ENCODE assay signal across 9 cellular contexts in genomic region chr2:231405601-231406367, GRCh38. TPM values are rescaled to one million over a fixed set of nuclear protein-coding genes. Genes with fewer than 3 reads are reported as not detected.
DNase-seq lines count a peak whose midpoint lies in the region; TF ChIP-seq lines count a peak whose summit lies in the region.
"Not testable (repeated sequence)": the region's sequence is repeated elsewhere in the genome, so short reads cannot be mapped to it uniquely, and the experiment has no call there.
"Had no signal": no experiment of that assay in that cellular context is flagged by ENCODE, and none has a peak within 500 bp of the region (broad histone marks: within the 10 kb centered on the region; RNA-seq: fewer than 3 reads in every experiment).

No MANE protein-coding gene starts in this region.

- H3K79me2 ChIP-seq in SU-DHL-6 (ENCODE audit: insufficient read depth, low read length); osteoblast (ENCODE audit: insufficient read depth, low read length): not testable (repeated sequence)

- peak; percentile 83 for TF ChIP-seq CTCF in C4-2B (conservative IDR thresholded peaks at IDR 0.05)
- TF ChIP-seq CTCF in HEK293 (tag by site-specific recombination; IDR thresholded peaks at IDR 0.05), result 0 out of 2 replicates have a peak, but pooled peaks have one; percentile 15
- peak; percentile 27 for TF ChIP-seq CTCF in SU-DHL-6 (IDR thresholded peaks at IDR 0.05; ENCODE audit: insufficient read depth, low read length, poor library complexity, severe bottlenecking)
- peak; percentile 41 for TF ChIP-seq CTCF in osteoblast (IDR thresholded peaks at IDR 0.05; ENCODE audit: extremely low read depth, low read depth, low read length)

- H3K4me1 ChIP-seq in HEK293 (ENCODE audit: control insufficient read depth, insufficient read depth, low read length), result not testable (repeated sequence)
- H3K4me1 ChIP-seq in osteoblast (ENCODE audit: insufficient read depth, low read length), result peaks cover 20% of the 10 kb centered on the region

- H3K9me2 ChIP-seq in SU-DHL-6 (replicated peaks; ENCODE audit: insufficient read depth, low read length), result not testable (repeated sequence)

- H3K27ac Mint-ChIP-seq in immature natural killer cell, result peak overlapping the region; percentile 63 to 93 (median 78)
- peak overlapping the region; percentile 56 for H3K27ac Mint-ChIP-seq in stimulated activated naive CD8-positive, alpha-beta T cell treated with anti-CD3 and anti-CD28 coated beads, Interleukin-15, Interleukin-2, amounts not matched to agents 100 ng/mL and 50 ng/mL, for 24 hours

- H2AFZ ChIP-seq in SU-DHL-6 (ENCODE audit: low read depth, low read length, severe bottlenecking), result peak overlapping the region; percentile 73
- H2AFZ ChIP-seq in osteoblast (ENCODE audit: low read length), result peak overlapping the region; percentile 77

- not testable (repeated sequence) for H3K27me3 ChIP-seq in SU-DHL-6 (ENCODE audit: low read length); osteoblast (ENCODE audit: insufficient read depth, low read length)

- H3K27ac ChIP-seq in C4-2B; HEK293 (ENCODE audit: extremely low read depth, low read depth, low read length): not testable (repeated sequence)
- H3K27ac ChIP-seq in SU-DHL-6 (ENCODE audit: low read depth, low read length) (peak overlapping the region; percentile 79), osteoblast (ENCODE audit: low read depth, low read length) (peak overlapping the region; percentile 58)

- not testable (repeated sequence) for H3K9me3 Mint-ChIP-seq in immature natural killer cell; stimulated activated naive CD8-positive, alpha-beta T cell treated with anti-CD3 and anti-CD28 coated beads, Interleukin-15, Interleukin-2, amounts not matched to agents 100 ng/mL and 50 ng/mL, for 24 hours

- CTCF ChIA-PET in HEK293 (lab: Yijun Ruan, JAX), result interaction anchor here (0.6 to 2.0 kb wide), 13 partner anchors 10 to 413 kb away, joined by 3 to 10 read pairs (median 4); no protein-coding TSS in a partner anchor

- peak overlapping the region; percentile 50 for H3K9ac ChIP-seq in SU-DHL-6 (ENCODE audit: low read length)

- H3K9me3 ChIP-seq in HEK293 (ENCODE audit: control insufficient read depth, insufficient read depth, low read depth, low read length); SU-DHL-6 (ENCODE audit: insufficient read depth, low read length); osteoblast (ENCODE audit: low read depth, low read length): not testable (repeated sequence)

- H3K4me3 Mint-ChIP-seq in immature natural killer cell, result peak overlapping the region in 2 of 5 donors; percentile 11 to 38
- peak overlapping the region; percentile 51 for H3K4me3 Mint-ChIP-seq in stimulated activated naive CD8-positive, alpha-beta T cell treated with anti-CD3 and anti-CD28 coated beads, Interleukin-15, Interleukin-2, amounts not matched to agents 100 ng/mL and 50 ng/mL, for 24 hours

- peaks cover 18% of the 10 kb centered on the region for H3F3A ChIP-seq in SU-DHL-6 (ENCODE audit: insufficient read depth)

- H3K36me3 ChIP-seq in HEK293 (ENCODE audit: control insufficient read depth in 2 of 2, insufficient read depth in 1 of 2, low read length in 2 of 2); SU-DHL-6 (ENCODE audit: low read length); osteoblast (ENCODE audit: insufficient read depth, low read length): not testable (repeated sequence)

- not testable (repeated sequence) for H3K4me3 ChIP-seq in HEK293 (ENCODE audit: low read depth, low read length); SU-DHL-6 (ENCODE audit: insufficient read depth, low read length, poor library complexity, severe bottlenecking)
- peak overlapping the region; percentile 23 for H3K4me3 ChIP-seq in osteoblast (ENCODE audit: insufficient read depth, low read length)

- not testable (repeated sequence) for H4K20me1 ChIP-seq in SU-DHL-6 (ENCODE audit: low read depth, low read length); osteoblast (ENCODE audit: insufficient read depth, low read length)

- H3K4me1 Mint-ChIP-seq in immature natural killer cell, result peaks cover 21 to 27% of the 10 kb centered on the region in 2 donors
- H3K4me1 Mint-ChIP-seq in stimulated activated naive CD8-positive, alpha-beta T cell treated with anti-CD3 and anti-CD28 coated beads, Interleukin-15, Interleukin-2, amounts not matched to agents 100 ng/mL and 50 ng/mL, for 24 hours (ENCODE audit: low read depth), result peaks cover 20% of the 10 kb centered on the region

- peak; percentile 31 for DNase-seq in activated gamma-delta T cell treated with Interleukin-2 at 50 U/mL for 16 hours
- DNase-seq in dermis microvascular lymphatic vessel endothelial cell (ENCODE audit: low read depth in 2 of 2), result peak; percentile 25 to 57
- peak in 1 of 3 donors; percentile 39 for DNase-seq in immature natural killer cell
- not testable (repeated sequence) for DNase-seq in osteoblast (ENCODE audit: insufficient read length, low spot score, missing footprints)

- H3K36me3 Mint-ChIP-seq in immature natural killer cell; stimulated activated naive CD8-positive, alpha-beta T cell treated with anti-CD3 and anti-CD28 coated beads, Interleukin-15, Interleukin-2, amounts not matched to agents 100 ng/mL and 50 ng/mL, for 24 hours (ENCODE audit: low read depth): not testable (repeated sequence)

- peak overlapping the region; percentile 51 for H3K4me2 ChIP-seq in SU-DHL-6 (ENCODE audit: low read depth, low read length, poor library complexity, severe bottlenecking)
- H3K4me2 ChIP-seq in osteoblast (ENCODE audit: insufficient read depth, low read length), result peak overlapping the region; percentile 61

- POLR2A ChIA-PET in HEK293 (lab: Yijun Ruan, JAX), result not testable (repeated sequence)

- peaks cover 0 to 10% (median 3%) of the 10 kb centered on the region in 3 donors for H3K27me3 Mint-ChIP-seq in immature natural killer cell (ENCODE audit: low read depth in 3 of 3)
- H3K27me3 Mint-ChIP-seq in stimulated activated naive CD8-positive, alpha-beta T cell treated with anti-CD3 and anti-CD28 coated beads, Interleukin-15, Interleukin-2, amounts not matched to agents 100 ng/mL and 50 ng/mL, for 24 hours, result not testable (repeated sequence)

TF ChIP-seq in HEK293, 187 proteins besides CTCF, POLR2A, EP300 and RAD21:
- TF ChIP-seq ZNF654 (tag by site-specific recombination; IDR thresholded peaks at IDR 0.05; ENCODE audit: low read depth), result peak; percentile 45
TF ChIP-seq in HEK293: peak in this region for 1; not testable (repeated sequence) for 186.

RNA-seq across cellular contexts. Expression of gene B3GNT7, which starts 10.3 kb away (rescaled TPM):
- total RNA-seq in dermis microvascular lymphatic vessel endothelial cell, result 7.2 and 19.1 TPM in 2 replicates
- 1 to 10 TPM; 5.8 to 8.9 (median 7.8) TPM for polyA plus RNA-seq in immature natural killer cell
- total RNA-seq in osteoblast, result 0.29 and 0.72 TPM in 2 replicates
- total RNA-seq: activated T-helper 1 cell treated with anti-CD3 and anti-CD28 coated beads, Interleukin-12 subunit alpha, Interleukin-12 subunit beta, Interleukin-2, Interleukin-4 antibody, amounts not matched to agents 30 ng/mL and 10 ng/mL and 1 ng/mL, durations not matched to agents 14 hours and 24 hours and 36 hours had no signal

RNA-seq across cellular contexts. Expression of gene NCL, which starts 58.5 kb away (rescaled TPM):
- total RNA-seq in dermis microvascular lymphatic vessel endothelial cell (107 and 139 TPM in 2 replicates), osteoblast (92.6 and 100 TPM in 2 replicates)
- 100 to 1,000 TPM; 110 to 602 (median 239) TPM for polyA plus RNA-seq in immature natural killer cell

Comparison
In these comparisons a context has a peak if more than half of its experiments do, and no peak if none do; other contexts are left out.
1. CTCF ChIP-seq: peak in every context shown above with its lines; median percentile 83 in C4-2B; 41 in osteoblast; 27 in SU-DHL-6; 15 in HEK293.